ENCODE assay signal across 8 cellular contexts in the genomic region with DNA sequence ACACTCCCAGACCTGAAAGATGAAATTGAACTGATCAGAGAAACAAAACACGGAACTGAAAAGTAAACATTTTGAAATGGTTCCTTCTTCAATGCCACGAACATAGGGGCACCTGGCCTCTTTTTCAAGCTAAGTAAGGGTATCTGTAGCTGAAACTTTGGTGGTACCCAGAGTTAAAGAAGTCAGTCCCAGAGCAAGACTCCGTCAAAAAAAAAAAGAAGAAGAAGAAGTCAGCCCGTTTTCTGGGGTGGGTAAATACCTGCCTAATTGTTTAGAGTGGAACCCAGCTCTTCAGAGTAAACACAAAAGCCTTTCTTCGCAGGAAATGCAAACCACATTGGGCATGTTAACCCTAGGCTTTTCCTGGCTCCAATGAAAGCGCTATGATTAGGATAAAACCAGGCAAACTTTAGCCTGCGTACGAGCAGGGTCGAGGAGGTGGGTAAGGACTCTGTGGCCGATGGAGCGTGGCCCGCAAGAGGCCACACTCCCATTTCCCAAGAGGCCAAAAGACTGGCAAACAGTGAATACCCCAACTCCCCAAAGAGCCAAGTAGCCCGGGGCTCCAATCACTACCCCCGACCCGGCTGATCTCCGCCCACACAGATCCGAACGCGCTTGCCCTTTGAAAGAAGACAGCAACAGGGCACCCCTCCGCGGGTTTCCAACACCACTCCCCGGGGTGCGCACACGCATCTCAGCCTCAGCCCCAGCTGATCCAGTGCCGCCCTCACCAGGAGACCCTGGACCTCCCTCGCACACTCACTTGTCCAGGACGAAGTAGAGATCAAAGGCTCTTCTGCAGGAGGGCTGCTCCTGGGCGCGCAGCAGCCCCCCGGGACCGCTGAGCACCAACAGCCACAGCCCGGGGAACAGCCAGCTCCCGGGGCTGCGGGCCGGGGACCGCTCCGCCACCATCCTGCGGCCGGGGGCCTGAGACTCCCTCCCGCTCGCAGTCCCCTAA. TPM values are rescaled to one million over a fixed set of nuclear protein-coding genes. Genes with fewer than 3 reads are reported as not detected.
DNase-seq lines count a peak whose midpoint lies in the region; ATAC-seq and TF ChIP-seq lines count a peak whose summit lies in the region.

No MANE protein-coding gene starts in this region.

- H3K9me3 ChIP-seq in NT2/D1 (ENCODE audit: insufficient read depth, low read length) (no peaks in the 10 kb centered on the region), neuron (ENCODE audit: low read length) (peaks cover 1% of the 10 kb centered on the region)

- H3K4me1 ChIP-seq in NT2/D1 (ENCODE audit: insufficient read depth, insufficient read length) (no peaks in the 10 kb centered on the region), neuron (ENCODE audit: insufficient read depth, low read length) (peaks cover 15% of the 10 kb centered on the region), urinary bladder (ENCODE audit: insufficient read depth) (no peaks in the 10 kb centered on the region)

- H3K27ac ChIP-seq in urinary bladder (ENCODE audit: low read depth): peak overlapping the region; percentile 91

- peak; percentile 31 to 41 for DNase-seq in stimulated activated CD4-positive, alpha-beta T cell treated with anti-CD3 and anti-CD28 coated beads, Interleukin-12 subunit alpha, Interleukin-12 subunit beta, amount 100 ng/mL, for 24 hours (ENCODE audit: low read depth in 2 of 2)
- DNase-seq in stimulated activated CD4-positive, alpha-beta T cell treated with anti-CD3 and anti-CD28 coated beads, Interleukin-2, amount 100 ng/mL, for 48 hours: no peak
- DNase-seq in NT2/D1 (ENCODE audit: low read depth, low spot score): peak; percentile 2
- peak; percentile 62 to 68 for DNase-seq in activated T-cell treated with anti-CD3 and anti-CD28 coated beads, Interleukin-2, amount 50 U/mL, for 48 hours
- peak; percentile 31 for DNase-seq in fibroblast of pulmonary artery (ENCODE audit: low read depth)

- peak; percentile 22 for ATAC-seq in HG03039 (IDR thresholded peaks at IDR 0.05; ENCODE audit: unreplicated experiment)

- peaks cover 13% of the 10 kb centered on the region for H3K36me3 ChIP-seq in NT2/D1 (ENCODE audit: insufficient read depth, insufficient read length, low read length)
- H3K36me3 ChIP-seq in neuron (ENCODE audit: insufficient read depth, low read length): peaks cover 24% of the 10 kb centered on the region
- no peaks in the 10 kb centered on the region for H3K36me3 ChIP-seq in urinary bladder (ENCODE audit: insufficient read depth)

- H3K9ac ChIP-seq in NT2/D1 (ENCODE audit: insufficient read length, low read depth): peak overlapping the region; percentile 82

- 2% methylated on average over 41 of the region's 41 CpGs for WGBS in urinary bladder

- peak overlapping the region; percentile 97 for H2AFZ ChIP-seq in neuron (ENCODE audit: low read depth, low read length)

- TF ChIP-seq CTCF in fibroblast of pulmonary artery (IDR thresholded peaks at IDR 0.05; ENCODE audit: low read length, missing control alignments): no peak

- no peaks in the 10 kb centered on the region for H3K27me3 ChIP-seq in NT2/D1 (ENCODE audit: insufficient read depth, insufficient read length)
- H3K27me3 ChIP-seq in neuron (ENCODE audit: insufficient read depth, low read length): no peaks in the 10 kb centered on the region

- H3K4me3 ChIP-seq in NT2/D1 (ENCODE audit: insufficient read length, low read depth) (peak overlapping the region; percentile 72), fibroblast of pulmonary artery (replicated peaks; ENCODE audit: low read depth, low read length) (peak overlapping the region; percentile 90), neuron (ENCODE audit: low read length) (peak overlapping the region; percentile 91), urinary bladder (ENCODE audit: low read depth, low read length) (peak overlapping the region; percentile 83)

RNA-seq across cellular contexts. Expression of gene ANTXR2, which starts 1.1 kb away (rescaled TPM):
- total RNA-seq in urinary bladder: 149 TPM
- polyA plus RNA-seq in urinary bladder: 133 TPM

Comparison
In these comparisons a context has a peak if more than half of its experiments do, and no peak if none do; other contexts are left out.
1. DNase-seq: peak in stimulated activated CD4-positive, alpha-beta T cell treated with anti-CD3 and anti-CD28 coated beads, Interleukin-12 subunit alpha, Interleukin-12 subunit beta, amount 100 ng/mL, for 24 hours (2 of 2), NT2/D1 (single experiment), activated T-cell treated with anti-CD3 and anti-CD28 coated beads, Interleukin-2, amount 50 U/mL, for 48 hours (2 of 2) and fibroblast of pulmonary artery (single experiment); none in stimulated activated CD4-positive, alpha-beta T cell treated with anti-CD3 and anti-CD28 coated beads, Interleukin-2, amount 100 ng/mL, for 48 hours (0 of 2).
2. Peak in every context shown above with its lines, with median percentiles within 50 percentile points of each other: H3K4me3 ChIP-seq.